In the genomic region with DNA sequence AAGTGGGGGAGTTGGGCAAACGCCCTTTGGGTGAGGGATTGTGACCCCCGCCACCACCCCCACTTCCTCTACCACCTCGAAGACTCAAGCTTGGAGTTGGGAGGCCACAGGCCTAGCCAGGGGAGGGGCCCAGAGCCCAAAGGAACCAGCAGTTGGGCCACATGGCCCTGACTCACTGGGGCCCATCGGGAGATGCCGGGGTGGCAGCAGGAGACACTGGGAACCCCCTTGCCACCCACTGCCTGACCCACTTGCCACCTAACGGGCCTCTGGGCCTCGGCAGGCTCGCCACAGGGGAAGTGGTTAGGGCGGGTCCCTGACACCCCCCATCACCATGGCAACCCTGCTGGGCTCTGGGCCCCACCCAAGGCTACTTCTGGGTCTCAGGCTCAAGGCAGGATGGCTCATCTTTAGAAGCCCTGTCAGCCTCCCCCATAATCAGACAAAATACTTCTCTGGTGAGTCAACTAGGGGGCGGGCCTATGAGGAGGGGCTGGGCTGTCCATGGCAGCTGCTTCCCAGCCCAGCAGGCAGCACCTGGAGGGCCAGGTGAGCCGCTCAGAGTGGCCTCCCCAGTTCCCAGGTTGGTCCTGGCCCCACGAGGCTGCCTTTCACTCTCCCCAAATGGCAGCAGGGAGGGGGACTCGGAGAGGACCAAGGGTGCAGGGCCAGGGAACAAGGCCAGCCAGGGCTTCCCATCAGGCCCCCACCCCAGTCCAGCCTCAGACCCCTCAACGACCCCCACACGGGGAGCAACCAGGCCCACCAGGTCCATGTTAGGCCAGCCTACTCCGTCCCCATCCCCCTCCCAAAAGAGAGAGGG, we compare ENCODE assay signal across 1 cellular context.
TF ChIP-seq lines count a peak whose summit lies in the region.

No MANE protein-coding gene starts in this region.

TF ChIP-seq in K562, 482 proteins besides CTCF, POLR2A, EP300 and RAD21 (continues in another document):
- TF ChIP-seq SRSF3 (IDR thresholded peaks at IDR 0.05; ENCODE audit: insufficient read depth, low read length) (no peak), ZNF589 (CRISPR knock-in tag; IDR thresholded peaks at IDR 0.05; ENCODE audit: low read depth) (no peak), SAP30 (IDR thresholded peaks at IDR 0.05; ENCODE audit: borderline replicate concordance, insufficient read depth, low read depth, low read length, poor library complexity, severe bottlenecking) (no peak), BACH1 (tag; IDR thresholded peaks at IDR 0.05) (no peak), TOE1 (IDR thresholded peaks at IDR 0.05; ENCODE audit: borderline replicate concordance) (no peak), TOE1 (CRISPR knock-in tag; IDR thresholded peaks at IDR 0.05; ENCODE audit: borderline replicate concordance, low read depth) (no peak), RBM34 (IDR thresholded peaks at IDR 0.05; ENCODE audit: borderline replicate concordance, insufficient read depth, low read length) (no peak), ZNF23 (CRISPR knock-in tag; IDR thresholded peaks at IDR 0.05) (no peak), BRD9 (IDR thresholded peaks at IDR 0.05; ENCODE audit: low read depth, partially characterized antibody) (no peak), ELF1 (tag; IDR thresholded peaks at IDR 0.05) (no peak), CSDE1 (IDR thresholded peaks at IDR 0.05) (peak in 1 of 2 experiments; percentile 89; a peak in 2 of 4 replicates), GABPA (tag; conservative IDR thresholded peaks at IDR 0.05; ENCODE audit: low read depth) (no peak), SOX6 (IDR thresholded peaks at IDR 0.05) (no peak), THRAP3 (IDR thresholded peaks at IDR 0.05; ENCODE audit: borderline replicate concordance) (no peak), NCOA1 (IDR thresholded peaks at IDR 0.05; ENCODE audit: low read depth) (no peak), POLR2G (IDR thresholded peaks at IDR 0.05; ENCODE audit: low read depth, low read length) (peak; percentile 82), TEAD2 (tag; IDR thresholded peaks at IDR 0.05) (no peak), CHD1 (IDR thresholded peaks at IDR 0.05; ENCODE audit: low read length) (no peak), GTF2E2 (tag; IDR thresholded peaks at IDR 0.05) (no peak; the same call in 1 of the 2 replicates), PHB2 (IDR thresholded peaks at IDR 0.05; ENCODE audit: low read depth) (no peak), PTTG1 (tag; IDR thresholded peaks at IDR 0.05; ENCODE audit: low read depth) (no peak), ZC3H11A (IDR thresholded peaks at IDR 0.05; ENCODE audit: low read depth, low read length) (no peak), CBX2 (IDR thresholded peaks at IDR 0.05; ENCODE audit: insufficient read depth, low read length, poor library complexity, severe bottlenecking) (no peak), EHMT2 (IDR thresholded peaks at IDR 0.05) (no peak), RCOR1 (IDR thresholded peaks at IDR 0.05; ENCODE audit: borderline replicate concordance in 1 of 2, low read depth in 2 of 2, low read length in 2 of 2) (peak in 1 of 2 experiments; percentile 48; a peak in 2 of 4 replicates), KLF1 (tag; IDR thresholded peaks at IDR 0.05) (peak; percentile 85; the same call in 1 of the 2 replicates), RBM39 (optimal IDR thresholded peaks at IDR 0.05; ENCODE audit: low read depth, low read length) (no peak)
- TF ChIP-seq, protein P1, sequence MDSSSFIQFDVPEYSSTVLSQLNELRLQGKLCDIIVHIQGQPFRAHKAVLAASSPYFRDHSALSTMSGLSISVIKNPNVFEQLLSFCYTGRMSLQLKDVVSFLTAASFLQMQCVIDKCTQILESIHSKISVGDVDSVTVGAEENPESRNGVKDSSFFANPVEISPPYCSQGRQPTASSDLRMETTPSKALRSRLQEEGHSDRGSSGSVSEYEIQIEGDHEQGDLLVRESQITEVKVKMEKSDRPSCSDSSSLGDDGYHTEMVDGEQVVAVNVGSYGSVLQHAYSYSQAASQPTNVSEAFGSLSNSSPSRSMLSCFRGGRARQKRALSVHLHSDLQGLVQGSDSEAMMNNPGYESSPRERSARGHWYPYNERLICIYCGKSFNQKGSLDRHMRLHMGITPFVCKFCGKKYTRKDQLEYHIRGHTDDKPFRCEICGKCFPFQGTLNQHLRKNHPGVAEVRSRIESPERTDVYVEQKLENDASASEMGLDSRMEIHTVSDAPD (CRISPR knock-in tag; IDR thresholded peaks at IDR 0.05) = no peak
- TF ChIP-seq, protein P2, sequence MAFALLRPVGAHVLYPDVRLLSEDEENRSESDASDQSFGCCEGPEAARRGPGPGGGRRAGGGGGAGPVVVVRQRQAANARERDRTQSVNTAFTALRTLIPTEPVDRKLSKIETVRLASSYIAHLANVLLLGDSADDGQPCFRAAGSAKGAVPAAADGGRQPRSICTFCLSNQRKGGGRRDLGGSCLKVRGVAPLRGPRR (CRISPR knock-in tag; IDR thresholded peaks at IDR 0.05) = no peak
- TF ChIP-seq, protein P3, sequence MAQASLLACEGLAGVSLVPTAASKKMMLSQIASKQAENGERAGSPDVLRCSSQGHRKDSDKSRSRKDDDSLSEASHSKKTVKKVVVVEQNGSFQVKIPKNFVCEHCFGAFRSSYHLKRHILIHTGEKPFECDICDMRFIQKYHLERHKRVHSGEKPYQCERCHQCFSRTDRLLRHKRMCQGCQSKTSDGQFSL (CRISPR knock-in tag; IDR thresholded peaks at IDR 0.05) = peak; percentile 82
- TF ChIP-seq, protein P3 (tag; IDR thresholded peaks at IDR 0.05) = peak in 1 of 2 experiments; percentile 10; a peak in 1 of 4 replicates
- TF ChIP-seq, protein P4, sequence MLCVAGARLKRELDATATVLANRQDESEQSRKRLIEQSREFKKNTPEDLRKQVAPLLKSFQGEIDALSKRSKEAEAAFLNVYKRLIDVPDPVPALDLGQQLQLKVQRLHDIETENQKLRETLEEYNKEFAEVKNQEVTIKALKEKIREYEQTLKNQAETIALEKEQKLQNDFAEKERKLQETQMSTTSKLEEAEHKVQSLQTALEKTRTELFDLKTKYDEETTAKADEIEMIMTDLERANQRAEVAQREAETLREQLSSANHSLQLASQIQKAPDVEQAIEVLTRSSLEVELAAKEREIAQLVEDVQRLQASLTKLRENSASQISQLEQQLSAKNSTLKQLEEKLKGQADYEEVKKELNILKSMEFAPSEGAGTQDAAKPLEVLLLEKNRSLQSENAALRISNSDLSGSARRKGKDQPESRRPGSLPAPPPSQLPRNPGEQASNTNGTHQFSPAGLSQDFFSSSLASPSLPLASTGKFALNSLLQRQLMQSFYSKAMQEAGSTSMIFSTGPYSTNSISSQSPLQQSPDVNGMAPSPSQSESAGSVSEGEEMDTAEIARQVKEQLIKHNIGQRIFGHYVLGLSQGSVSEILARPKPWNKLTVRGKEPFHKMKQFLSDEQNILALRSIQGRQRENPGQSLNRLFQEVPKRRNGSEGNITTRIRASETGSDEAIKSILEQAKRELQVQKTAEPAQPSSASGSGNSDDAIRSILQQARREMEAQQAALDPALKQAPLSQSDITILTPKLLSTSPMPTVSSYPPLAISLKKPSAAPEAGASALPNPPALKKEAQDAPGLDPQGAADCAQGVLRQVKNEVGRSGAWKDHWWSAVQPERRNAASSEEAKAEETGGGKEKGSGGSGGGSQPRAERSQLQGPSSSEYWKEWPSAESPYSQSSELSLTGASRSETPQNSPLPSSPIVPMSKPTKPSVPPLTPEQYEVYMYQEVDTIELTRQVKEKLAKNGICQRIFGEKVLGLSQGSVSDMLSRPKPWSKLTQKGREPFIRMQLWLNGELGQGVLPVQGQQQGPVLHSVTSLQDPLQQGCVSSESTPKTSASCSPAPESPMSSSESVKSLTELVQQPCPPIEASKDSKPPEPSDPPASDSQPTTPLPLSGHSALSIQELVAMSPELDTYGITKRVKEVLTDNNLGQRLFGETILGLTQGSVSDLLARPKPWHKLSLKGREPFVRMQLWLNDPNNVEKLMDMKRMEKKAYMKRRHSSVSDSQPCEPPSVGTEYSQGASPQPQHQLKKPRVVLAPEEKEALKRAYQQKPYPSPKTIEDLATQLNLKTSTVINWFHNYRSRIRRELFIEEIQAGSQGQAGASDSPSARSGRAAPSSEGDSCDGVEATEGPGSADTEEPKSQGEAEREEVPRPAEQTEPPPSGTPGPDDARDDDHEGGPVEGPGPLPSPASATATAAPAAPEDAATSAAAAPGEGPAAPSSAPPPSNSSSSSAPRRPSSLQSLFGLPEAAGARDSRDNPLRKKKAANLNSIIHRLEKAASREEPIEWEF (CRISPR knock-in tag; IDR thresholded peaks at IDR 0.05) = no peak
- TF ChIP-seq, protein P5, sequence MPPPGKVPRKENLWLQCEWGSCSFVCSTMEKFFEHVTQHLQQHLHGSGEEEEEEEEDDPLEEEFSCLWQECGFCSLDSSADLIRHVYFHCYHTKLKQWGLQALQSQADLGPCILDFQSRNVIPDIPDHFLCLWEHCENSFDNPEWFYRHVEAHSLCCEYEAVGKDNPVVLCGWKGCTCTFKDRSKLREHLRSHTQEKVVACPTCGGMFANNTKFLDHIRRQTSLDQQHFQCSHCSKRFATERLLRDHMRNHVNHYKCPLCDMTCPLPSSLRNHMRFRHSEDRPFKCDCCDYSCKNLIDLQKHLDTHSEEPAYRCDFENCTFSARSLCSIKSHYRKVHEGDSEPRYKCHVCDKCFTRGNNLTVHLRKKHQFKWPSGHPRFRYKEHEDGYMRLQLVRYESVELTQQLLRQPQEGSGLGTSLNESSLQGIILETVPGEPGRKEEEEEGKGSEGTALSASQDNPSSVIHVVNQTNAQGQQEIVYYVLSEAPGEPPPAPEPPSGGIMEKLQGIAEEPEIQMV (tag; conservative IDR thresholded peaks at IDR 0.05; ENCODE audit: low read depth) = no peak
- TF ChIP-seq, protein P6, sequence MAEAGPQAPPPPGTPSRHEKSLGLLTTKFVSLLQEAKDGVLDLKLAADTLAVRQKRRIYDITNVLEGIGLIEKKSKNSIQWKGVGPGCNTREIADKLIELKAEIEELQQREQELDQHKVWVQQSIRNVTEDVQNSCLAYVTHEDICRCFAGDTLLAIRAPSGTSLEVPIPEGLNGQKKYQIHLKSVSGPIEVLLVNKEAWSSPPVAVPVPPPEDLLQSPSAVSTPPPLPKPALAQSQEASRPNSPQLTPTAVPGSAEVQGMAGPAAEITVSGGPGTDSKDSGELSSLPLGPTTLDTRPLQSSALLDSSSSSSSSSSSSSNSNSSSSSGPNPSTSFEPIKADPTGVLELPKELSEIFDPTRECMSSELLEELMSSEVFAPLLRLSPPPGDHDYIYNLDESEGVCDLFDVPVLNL (CRISPR knock-in tag; IDR thresholded peaks at IDR 0.05; ENCODE audit: low read depth) = no peak
- TF ChIP-seq, protein P7, sequence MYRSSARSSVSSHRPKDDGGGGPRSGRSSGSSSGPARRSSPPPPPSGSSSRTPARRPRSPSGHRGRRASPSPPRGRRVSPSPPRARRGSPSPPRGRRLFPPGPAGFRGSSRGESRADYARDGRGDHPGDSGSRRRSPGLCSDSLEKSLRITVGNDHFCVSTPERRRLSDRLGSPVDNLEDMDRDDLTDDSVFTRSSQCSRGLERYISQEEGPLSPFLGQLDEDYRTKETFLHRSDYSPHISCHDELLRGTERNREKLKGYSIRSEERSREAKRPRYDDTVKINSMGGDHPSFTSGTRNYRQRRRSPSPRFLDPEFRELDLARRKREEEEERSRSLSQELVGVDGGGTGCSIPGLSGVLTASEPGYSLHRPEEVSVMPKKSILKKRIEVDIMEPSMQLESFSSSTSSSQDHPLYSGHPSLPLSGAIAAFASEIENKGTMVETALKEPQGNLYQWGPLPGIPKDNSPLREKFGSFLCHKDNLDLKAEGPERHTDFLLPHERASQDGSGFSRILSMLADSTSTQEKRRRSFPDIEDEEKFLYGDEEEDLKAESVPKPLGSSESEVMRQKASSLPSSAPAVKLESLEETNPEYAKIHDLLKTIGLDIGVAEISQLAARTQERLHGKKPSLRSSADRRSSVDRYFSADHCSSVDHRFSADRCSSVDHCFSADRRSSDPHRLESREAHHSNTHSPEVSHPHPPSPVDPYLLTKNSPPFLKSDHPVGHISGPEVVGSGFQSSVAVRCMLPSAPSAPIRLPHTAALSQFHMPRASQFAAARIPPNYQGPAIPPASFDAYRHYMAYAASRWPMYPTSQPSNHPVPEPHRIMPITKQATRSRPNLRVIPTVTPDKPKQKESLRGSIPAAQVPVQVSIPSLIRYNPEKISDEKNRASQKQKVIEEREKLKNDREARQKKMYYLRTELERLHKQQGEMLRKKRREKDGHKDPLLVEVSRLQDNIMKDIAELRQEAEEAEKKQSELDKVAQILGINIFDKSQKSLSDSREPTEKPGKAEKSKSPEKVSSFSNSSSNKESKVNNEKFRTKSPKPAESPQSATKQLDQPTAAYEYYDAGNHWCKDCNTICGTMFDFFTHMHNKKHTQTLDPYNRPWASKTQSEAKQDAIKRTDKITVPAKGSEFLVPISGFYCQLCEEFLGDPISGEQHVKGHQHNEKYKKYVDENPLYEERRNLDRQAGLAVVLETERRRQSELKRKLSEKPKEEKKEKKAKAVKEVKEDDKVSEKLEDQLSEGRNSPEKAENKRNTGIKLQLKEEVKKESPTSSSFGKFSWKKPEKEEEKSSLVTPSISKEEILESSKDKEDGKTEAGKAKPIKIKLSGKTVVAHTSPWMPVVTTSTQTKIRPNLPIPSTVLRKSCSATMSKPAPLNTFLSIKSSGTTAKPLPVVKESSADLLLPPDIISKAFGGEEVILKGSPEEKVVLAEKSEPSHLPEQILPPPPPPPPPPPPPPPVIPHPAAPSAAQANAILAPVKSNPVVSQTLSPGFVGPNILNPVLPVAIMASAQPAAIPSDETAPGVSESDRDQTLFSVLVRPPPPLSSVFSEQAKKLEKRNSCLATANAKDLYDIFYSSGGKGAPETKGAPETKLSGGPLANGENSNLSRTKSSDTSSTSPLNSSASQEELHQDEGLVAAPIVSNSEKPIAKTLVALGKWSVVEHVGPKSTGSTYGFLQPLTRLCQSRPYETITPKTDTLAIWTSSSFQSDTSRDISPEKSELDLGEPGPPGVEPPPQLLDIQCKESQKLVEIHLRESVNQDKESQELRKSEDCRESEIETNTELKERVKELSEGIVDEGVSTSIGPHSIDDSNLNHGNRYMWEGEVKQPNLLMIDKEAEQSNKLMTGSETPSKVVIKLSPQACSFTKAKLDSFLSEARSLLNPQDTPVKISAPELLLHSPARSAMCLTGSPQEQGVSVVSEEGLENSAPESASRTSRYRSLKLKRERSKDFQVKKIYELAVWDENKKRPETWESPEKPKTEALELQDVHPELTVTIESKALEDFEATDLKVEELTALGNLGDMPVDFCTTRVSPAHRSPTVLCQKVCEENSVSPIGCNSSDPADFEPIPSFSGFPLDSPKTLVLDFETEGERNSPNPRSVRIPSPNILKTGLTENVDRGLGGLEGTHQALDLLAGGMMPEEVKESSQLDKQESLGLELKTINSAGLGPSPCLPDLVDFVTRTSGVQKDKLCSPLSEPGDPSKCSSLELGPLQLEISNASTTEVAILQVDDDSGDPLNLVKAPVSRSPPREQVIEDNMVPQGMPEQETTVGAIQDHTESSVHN (IDR thresholded peaks at IDR 0.05; ENCODE audit: borderline replicate concordance in 1 of 2, low read depth in 1 of 2) = no peak
- TF ChIP-seq, protein P8, sequence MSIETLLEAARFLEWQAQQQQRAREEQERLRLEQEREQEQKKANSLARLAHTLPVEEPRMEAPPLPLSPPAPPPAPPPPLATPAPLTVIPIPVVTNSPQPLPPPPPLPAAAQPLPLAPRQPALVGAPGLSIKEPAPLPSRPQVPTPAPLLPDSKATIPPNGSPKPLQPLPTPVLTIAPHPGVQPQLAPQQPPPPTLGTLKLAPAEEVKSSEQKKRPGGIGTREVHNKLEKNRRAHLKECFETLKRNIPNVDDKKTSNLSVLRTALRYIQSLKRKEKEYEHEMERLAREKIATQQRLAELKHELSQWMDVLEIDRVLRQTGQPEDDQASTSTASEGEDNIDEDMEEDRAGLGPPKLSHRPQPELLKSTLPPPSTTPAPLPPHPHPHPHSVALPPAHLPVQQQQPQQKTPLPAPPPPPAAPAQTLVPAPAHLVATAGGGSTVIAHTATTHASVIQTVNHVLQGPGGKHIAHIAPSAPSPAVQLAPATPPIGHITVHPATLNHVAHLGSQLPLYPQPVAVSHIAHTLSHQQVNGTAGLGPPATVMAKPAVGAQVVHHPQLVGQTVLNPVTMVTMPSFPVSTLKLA (conservative IDR thresholded peaks at IDR 0.05) = peak; percentile 39 to 48; a peak in 2 of 4 replicates
